In the genomic region with DNA sequence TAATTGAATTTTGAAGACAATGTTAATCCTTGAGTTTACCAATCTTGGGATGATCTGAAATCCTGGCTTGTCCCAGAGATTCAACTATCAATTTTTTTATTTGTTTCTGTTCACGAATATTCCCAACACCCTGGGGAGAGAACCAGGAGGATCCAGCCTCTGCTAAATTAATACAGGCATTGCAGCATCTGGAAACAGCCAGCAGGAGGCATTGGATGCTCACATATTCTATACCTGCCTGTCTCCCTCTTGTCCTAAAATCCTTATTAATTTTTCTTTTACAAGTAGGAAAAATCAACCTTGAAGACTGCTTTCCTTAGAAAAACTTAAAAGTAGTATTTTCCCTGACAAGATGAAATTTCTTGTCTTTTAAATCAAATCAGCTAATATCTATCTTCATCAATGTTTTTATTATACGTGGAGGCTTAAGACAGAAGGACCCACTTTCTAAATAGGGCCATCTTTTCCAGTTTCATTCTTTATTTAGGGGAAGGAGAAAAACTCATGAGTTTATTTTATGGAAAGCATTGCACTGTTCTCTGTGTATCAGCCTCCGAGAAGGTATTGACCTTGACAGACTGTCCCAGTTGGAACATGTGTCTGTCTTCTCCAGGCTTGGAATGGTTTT, we compare ENCODE assay signal across 9 cellular contexts.
DNase-seq lines count a peak whose midpoint lies in the region; ATAC-seq, FAIRE-seq and TF ChIP-seq lines count a peak whose summit lies in the region.
"Had no signal": no experiment of that assay in that cellular context is flagged by ENCODE, and none has a peak within 500 bp of the region (broad histone marks: within the 10 kb centered on the region; RNA-seq: fewer than 3 reads in every experiment).

No MANE protein-coding gene starts in this region.

- H3K9me3 Mint-ChIP-seq in Calu3 (ENCODE audit: low read depth, unreplicated experiment), result no peaks in the 10 kb centered on the region
- no peaks in the 10 kb centered on the region for H3K9me3 Mint-ChIP-seq in mesothelial cell of epicardium
- H3K9me3 Mint-ChIP-seq: naive thymus-derived CD4-positive, alpha-beta T cell had no signal

- BruUV-seq in Calu3 (replicated peaks; lab: Mats Ljungman, UMichigan), result no TSS peak
- no TSS peak for BruUV-seq in OCI-LY7 (replicated peaks; lab: Mats Ljungman, UMichigan)

- H3K4me1 Mint-ChIP-seq in Calu3 (ENCODE audit: low read depth, unreplicated experiment) (no peaks in the 10 kb centered on the region), mesothelial cell of epicardium (peaks cover 41% of the 10 kb centered on the region)

- H3K27ac Mint-ChIP-seq in Calu3 (ENCODE audit: unreplicated experiment) (no peak overlapping the region), mesothelial cell of epicardium (no peak overlapping the region)
- H3K27ac Mint-ChIP-seq: naive thymus-derived CD4-positive, alpha-beta T cell had no signal

- H3K36me3 Mint-ChIP-seq in Calu3 (ENCODE audit: insufficient read depth, unreplicated experiment) (no peaks in the 10 kb centered on the region), mesothelial cell of epicardium (no peaks in the 10 kb centered on the region)
- H3K36me3 Mint-ChIP-seq: naive thymus-derived CD4-positive, alpha-beta T cell had no signal

- intact Hi-C loops in Calu3 (cut with micrococcal nuclease; ENCODE audit: unreplicated experiment), result loop anchor here (5.0 to 10.0 kb wide), 3 partner anchors 75 to 835 kb away; no protein-coding TSS in a partner anchor
- intact Hi-C loops in OCI-LY7 (cut with micrococcal nuclease; ENCODE audit: unreplicated experiment), result loop anchor here (10.0 kb wide), 2 partner anchors 313 to 843 kb away; partner anchors contain the start of gene HS3ST1

- H3K4me2 ChIP-seq in OCI-LY7 (ENCODE audit: low read length), result no peak overlapping the region

- no peak overlapping the region for H3K4me3 ChIP-seq in OCI-LY7 (ENCODE audit: low read depth, low read length, poor library complexity, severe bottlenecking)

- TF ChIP-seq CTCF in Calu3 (IDR thresholded peaks at IDR 0.05; ENCODE audit: unreplicated experiment) (no peak), OCI-LY7 (conservative IDR thresholded peaks at IDR 0.05; ENCODE audit: low read length) (peak; percentile 87), mesothelial cell of epicardium (IDR thresholded peaks at IDR 0.05; ENCODE audit: unreplicated experiment) (peak; percentile 84)

- POLR2A ChIA-PET in HEK293T (lab: Yijun Ruan, JAX), result no interaction called here
- POLR2A ChIA-PET in OCI-LY7 (lab: Charles Lee), result no interaction called here

- no peaks in the 10 kb centered on the region for H3K9me3 ChIP-seq in OCI-LY7 (ENCODE audit: low read length)

- CTCF ChIA-PET in Calu3 (lab: Charles Lee), result no interaction called here
- CTCF ChIA-PET in HEK293T (lab: Yijun Ruan, JAX), result no interaction called here
- CTCF ChIA-PET in OCI-LY7 (lab: Charles Lee; ENCODE audit: unreplicated experiment), result no interaction called here

- no peak overlapping the region for H3K27ac ChIP-seq in OCI-LY7 (ENCODE audit: low read depth, low read length, poor library complexity, severe bottlenecking)

- no peak for ATAC-seq in GM21576 (IDR thresholded peaks at IDR 0.05; ENCODE audit: unreplicated experiment)
- ATAC-seq: naive thymus-derived CD4-positive, alpha-beta T cell had no signal

- peak; percentile 85 for FAIRE-seq in endometrium (lab: Jason Lieb, UNC)

- no peaks in the 10 kb centered on the region for H3K27me3 Mint-ChIP-seq in Calu3 (ENCODE audit: unreplicated experiment)
- H3K27me3 Mint-ChIP-seq in mesothelial cell of epicardium (ENCODE audit: low read depth), result no peaks in the 10 kb centered on the region
- H3K27me3 Mint-ChIP-seq: naive thymus-derived CD4-positive, alpha-beta T cell had no signal

- H2AFZ ChIP-seq in OCI-LY7 (ENCODE audit: low read length), result no peak overlapping the region

- H3K79me2 ChIP-seq in OCI-LY7 (ENCODE audit: insufficient read depth, low read depth, low read length), result no peaks in the 10 kb centered on the region

- H3K36me3 ChIP-seq in OCI-LY7 (ENCODE audit: insufficient read depth, low read length), result no peaks in the 10 kb centered on the region

- H3K9me2 ChIP-seq in OCI-LY7 (ENCODE audit: insufficient read depth, low read length), result no peaks in the 10 kb centered on the region

- H4K20me1 ChIP-seq in OCI-LY7 (ENCODE audit: insufficient read depth, low read length), result no peaks in the 10 kb centered on the region

- DNase-seq in Calu3 (peak; percentile 4), HEK293T (ENCODE audit: extremely low spot score) (peak; percentile 20), OCI-LY7 (ENCODE audit: low spot score) (peak; percentile 22), mesothelial cell of epicardium (ENCODE audit: low spot score in 2 of 2, unreplicated experiment in 2 of 2) (no peak), GF-D8 (lab: John Stamatoyannopoulos, UW) (no peak)
- no peak for DNase-seq in effector CD4-positive, alpha-beta T cell

- H3K4me3 Mint-ChIP-seq in Calu3 (ENCODE audit: low read depth, unreplicated experiment) (no peak overlapping the region), mesothelial cell of epicardium (no peak overlapping the region)
- H3K4me3 Mint-ChIP-seq: naive thymus-derived CD4-positive, alpha-beta T cell had no signal

- peaks cover 14% of the 10 kb centered on the region for H3K4me1 ChIP-seq in OCI-LY7 (ENCODE audit: insufficient read depth, low read length, poor library complexity, severe bottlenecking)

TF ChIP-seq in HEK293T, 16 proteins besides CTCF, POLR2A, EP300 and RAD21:
- TF ChIP-seq HDGF (IDR thresholded peaks at IDR 0.05; ENCODE audit: borderline replicate concordance), result no peak
- no peak for TF ChIP-seq ZNF384 (IDR thresholded peaks at IDR 0.05)
- no peak for TF ChIP-seq FOXM1 (IDR thresholded peaks at IDR 0.05; ENCODE audit: borderline replicate concordance)
- no peak for TF ChIP-seq NFRKB (IDR thresholded peaks at IDR 0.05)
- no peak for TF ChIP-seq BHLHE40 (IDR thresholded peaks at IDR 0.05; ENCODE audit: borderline replicate concordance)
- TF ChIP-seq CTBP1 (IDR thresholded peaks at IDR 0.05; ENCODE audit: borderline replicate concordance), result no peak
- no peak for TF ChIP-seq ARNT (IDR thresholded peaks at IDR 0.05)
- TF ChIP-seq ELF4 (IDR thresholded peaks at IDR 0.05), result no peak
- no peak for TF ChIP-seq L3MBTL2 (conservative IDR thresholded peaks at IDR 0.05)
- no peak for TF ChIP-seq SUZ12 (IDR thresholded peaks at IDR 0.05)
- TF ChIP-seq TARDBP (IDR thresholded peaks at IDR 0.05), result no peak
- TF ChIP-seq SP1 (IDR thresholded peaks at IDR 0.05), result no peak
- TF ChIP-seq, protein P1, sequence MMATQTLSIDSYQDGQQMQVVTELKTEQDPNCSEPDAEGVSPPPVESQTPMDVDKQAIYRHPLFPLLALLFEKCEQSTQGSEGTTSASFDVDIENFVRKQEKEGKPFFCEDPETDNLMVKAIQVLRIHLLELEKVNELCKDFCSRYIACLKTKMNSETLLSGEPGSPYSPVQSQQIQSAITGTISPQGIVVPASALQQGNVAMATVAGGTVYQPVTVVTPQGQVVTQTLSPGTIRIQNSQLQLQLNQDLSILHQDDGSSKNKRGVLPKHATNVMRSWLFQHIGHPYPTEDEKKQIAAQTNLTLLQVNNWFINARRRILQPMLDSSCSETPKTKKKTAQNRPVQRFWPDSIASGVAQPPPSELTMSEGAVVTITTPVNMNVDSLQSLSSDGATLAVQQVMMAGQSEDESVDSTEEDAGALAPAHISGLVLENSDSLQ (IDR thresholded peaks at IDR 0.05), result no peak

Comparison
In these comparisons a context has a peak if more than half of its experiments do, and no peak if none do; other contexts are left out.
1. DNase-seq: peak in Calu3 (single experiment), HEK293T (single experiment) and OCI-LY7 (single experiment); none in mesothelial cell of epicardium (0 of 2), effector CD4-positive, alpha-beta T cell (single experiment) and GF-D8 (single experiment).